ENCODE assay signal across 9 cellular contexts in the genomic region with DNA sequence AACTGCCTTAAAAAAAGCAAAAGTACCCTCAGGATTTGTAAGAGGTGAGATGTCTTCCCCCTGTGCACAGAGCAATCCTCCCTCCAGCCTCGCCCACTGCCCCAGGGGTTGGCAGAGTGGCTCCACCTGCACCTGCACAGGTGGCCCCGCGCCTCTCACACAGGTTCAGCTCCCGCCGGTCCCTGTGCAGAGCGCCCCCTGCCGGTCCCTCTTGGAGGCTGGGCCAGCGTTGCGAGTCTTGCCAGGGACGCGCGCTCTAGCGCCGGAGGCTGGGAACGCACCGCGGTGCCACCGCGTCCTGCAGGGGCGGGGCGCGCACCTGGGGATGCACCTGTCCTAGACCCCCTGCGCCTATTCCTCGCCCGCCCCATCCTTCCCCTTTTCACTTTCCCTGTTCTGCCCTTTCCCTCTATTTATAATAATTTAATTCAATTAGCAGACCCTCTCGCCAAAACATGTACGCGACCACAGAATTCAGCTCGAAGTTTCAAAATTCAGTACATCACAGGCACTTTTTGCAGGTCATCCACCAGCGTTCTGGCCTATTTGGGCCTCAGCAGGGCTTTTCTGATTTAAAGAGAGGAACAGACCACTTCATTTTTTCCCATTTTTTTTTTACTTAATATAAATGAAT.
DNase-seq lines count a peak whose midpoint lies in the region; ATAC-seq and TF ChIP-seq lines count a peak whose summit lies in the region.
"Had no signal": no experiment of that assay in that cellular context is flagged by ENCODE, and none has a peak within 500 bp of the region (broad histone marks: within the 10 kb centered on the region; RNA-seq: fewer than 3 reads in every experiment).

No MANE protein-coding gene starts in this region.

- no peaks in the 10 kb centered on the region for H3K36me3 ChIP-seq in BE2C

- no peaks in the 10 kb centered on the region for H3K4me1 Mint-ChIP-seq in activated T-helper 2 cell treated with anti-CD3 and anti-CD28 coated beads, Interferon-gamma antibody, Interleukin-2, Interleukin-4, amounts not matched to agents 10 μg/mL and 5 μg/mL and 100 μg/mL, durations not matched to agents 14 hours and 24 hours and 36 hours (ENCODE audit: low read depth)
- no peaks in the 10 kb centered on the region for H3K4me1 Mint-ChIP-seq in natural killer cell
- H3K4me1 Mint-ChIP-seq: memory B cell had no signal

- H3K36me3 Mint-ChIP-seq in activated T-helper 2 cell treated with anti-CD3 and anti-CD28 coated beads, Interferon-gamma antibody, Interleukin-2, Interleukin-4, amounts not matched to agents 10 μg/mL and 5 μg/mL and 100 μg/mL, durations not matched to agents 14 hours and 24 hours and 36 hours (ENCODE audit: low read depth), result no peaks in the 10 kb centered on the region
- no peaks in the 10 kb centered on the region for H3K36me3 Mint-ChIP-seq in natural killer cell
- H3K36me3 Mint-ChIP-seq: memory B cell had no signal

- no peaks in the 10 kb centered on the region for H3K4me1 ChIP-seq in BE2C

- no peak overlapping the region for H3K27ac Mint-ChIP-seq in activated T-helper 2 cell treated with anti-CD3 and anti-CD28 coated beads, Interferon-gamma antibody, Interleukin-2, Interleukin-4, amounts not matched to agents 10 μg/mL and 5 μg/mL and 100 μg/mL, durations not matched to agents 14 hours and 24 hours and 36 hours
- H3K27ac Mint-ChIP-seq in natural killer cell, result no peak overlapping the region
- H3K27ac Mint-ChIP-seq: memory B cell had no signal

- no peaks in the 10 kb centered on the region for H3K27me3 Mint-ChIP-seq in activated T-helper 2 cell treated with anti-CD3 and anti-CD28 coated beads, Interferon-gamma antibody, Interleukin-2, Interleukin-4, amounts not matched to agents 10 μg/mL and 5 μg/mL and 100 μg/mL, durations not matched to agents 14 hours and 24 hours and 36 hours (ENCODE audit: low read depth)
- H3K27me3 Mint-ChIP-seq in natural killer cell (ENCODE audit: low read depth in 2 of 2), result no peaks in the 10 kb centered on the region

- ATAC-seq in GM18858 (IDR thresholded peaks at IDR 0.05; ENCODE audit: unreplicated experiment) (peak; percentile 65), HG03342 (IDR thresholded peaks at IDR 0.05; ENCODE audit: unreplicated experiment) (peak; percentile 74), natural killer cell (no peak)

- no peak overlapping the region for H3K4me3 Mint-ChIP-seq in activated T-helper 2 cell treated with anti-CD3 and anti-CD28 coated beads, Interferon-gamma antibody, Interleukin-2, Interleukin-4, amounts not matched to agents 10 μg/mL and 5 μg/mL and 100 μg/mL, durations not matched to agents 14 hours and 24 hours and 36 hours (ENCODE audit: low read depth)
- no peak overlapping the region for H3K4me3 Mint-ChIP-seq in natural killer cell
- H3K4me3 Mint-ChIP-seq: memory B cell had no signal

- TF ChIP-seq CTCF in BE2C (IDR thresholded peaks at IDR 0.05; ENCODE audit: low read depth, low read length) (no peak), natural killer cell (IDR thresholded peaks at IDR 0.05) (no peak)

- H3K9me3 ChIP-seq in BE2C, result no peaks in the 10 kb centered on the region; the same call in 1 of the 2 replicates

- H3K9me3 Mint-ChIP-seq in activated T-helper 2 cell treated with anti-CD3 and anti-CD28 coated beads, Interferon-gamma antibody, Interleukin-2, Interleukin-4, amounts not matched to agents 10 μg/mL and 5 μg/mL and 100 μg/mL, durations not matched to agents 14 hours and 24 hours and 36 hours, result no peaks in the 10 kb centered on the region
- no peaks in the 10 kb centered on the region for H3K9me3 Mint-ChIP-seq in natural killer cell

- H3K27me3 ChIP-seq in BE2C, result no peaks in the 10 kb centered on the region

- DNase-seq in BE2C, result peak; percentile 20
- DNase-seq in activated T-helper 2 cell treated with anti-CD3 and anti-CD28 coated beads, Interferon-gamma antibody, Interleukin-2, Interleukin-4, amounts not matched to agents 10 μg/mL and 5 μg/mL and 100 μg/mL, durations not matched to agents 14 hours and 24 hours and 36 hours (ENCODE audit: low spot score), result peak; percentile 13
- peak; percentile 4 for DNase-seq in occipital lobe (lab: John Stamatoyannopoulos, UW)
- DNase-seq in Ammon's horn (ENCODE audit: low spot score), result no peak
- no peak for DNase-seq in natural killer cell
- no peak for DNase-seq in H4 (ENCODE audit: low spot score)

- no peak overlapping the region for H3K4me3 ChIP-seq in BE2C (ENCODE audit: low read depth, low read length)

- intact Hi-C loops in activated T-helper 2 cell treated with anti-CD3 and anti-CD28 coated beads, Interferon-gamma antibody, Interleukin-2, Interleukin-4, amounts not matched to agents 10 μg/mL and 5 μg/mL and 100 μg/mL, durations not matched to agents 14 hours and 24 hours and 36 hours (cut with micrococcal nuclease), result loop anchor here (5.0 kb wide), 1 partner anchor 152 kb away; no protein-coding TSS in a partner anchor
- intact Hi-C loops in natural killer cell (cut with micrococcal nuclease), result no loop called here

Comparison
In these comparisons a context has a peak if more than half of its experiments do, and no peak if none do; other contexts are left out.
1. DNase-seq: peak in BE2C (single experiment), activated T-helper 2 cell treated with anti-CD3 and anti-CD28 coated beads, Interferon-gamma antibody, Interleukin-2, Interleukin-4, amounts not matched to agents 10 μg/mL and 5 μg/mL and 100 μg/mL, durations not matched to agents 14 hours and 24 hours and 36 hours (single experiment) and occipital lobe (single experiment); none in Ammon's horn (single experiment), natural killer cell (single experiment) and H4 (single experiment).
2. ATAC-seq: peak in GM18858 (single experiment) and HG03342 (single experiment); none in natural killer cell (0 of 3).